ENCODE assay signal across 1 cellular context in the genomic region with DNA sequence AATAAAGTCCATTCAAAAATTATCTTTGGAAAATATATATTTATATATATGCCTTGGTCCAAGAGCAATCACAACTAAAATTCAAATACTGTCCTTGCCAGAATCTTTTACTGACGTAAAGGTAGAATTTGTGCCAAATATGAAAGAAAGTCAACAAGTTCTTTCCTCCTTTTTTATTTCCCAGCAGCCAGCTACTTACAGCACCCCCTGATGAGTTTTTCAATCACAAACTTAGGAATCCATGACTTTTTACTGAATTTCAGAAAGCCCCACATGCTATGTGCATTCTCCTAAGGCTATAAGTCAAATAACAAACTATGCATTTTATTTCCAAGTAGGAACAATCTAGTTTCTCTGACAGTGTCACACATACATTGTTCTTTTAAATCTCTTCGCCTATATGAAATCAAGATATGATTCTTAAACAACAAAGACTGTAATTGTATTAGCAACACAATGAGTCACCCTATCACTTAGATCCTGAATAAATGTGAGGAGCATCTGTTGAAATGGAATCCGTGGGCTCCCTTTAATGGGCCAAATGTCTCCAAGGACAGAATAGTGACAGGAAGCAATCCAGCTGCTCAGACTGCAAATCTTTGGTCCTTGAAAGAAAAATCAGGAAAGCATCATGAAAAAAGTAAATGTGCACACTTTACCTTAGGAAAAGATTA.
A peak's percentile ranks its signal among the peaks of the same experiment; 100 is the strongest.
TF ChIP-seq lines count a peak whose summit lies in the region.

No MANE protein-coding gene starts in this region.

TF ChIP-seq in H1, 55 proteins besides CTCF, POLR2A, EP300 and RAD21 (continued from another document):
- TF ChIP-seq MAFK (IDR thresholded peaks at IDR 0.05; ENCODE audit: low read depth, low read length) (no peak), CHD2 (IDR thresholded peaks at IDR 0.05; ENCODE audit: low read length) (no peak), JUND (IDR thresholded peaks at IDR 0.05; ENCODE audit: low read length) (0 out of 2 replicates have a peak, but pooled peaks have one; percentile 5)
TF ChIP-seq in H1: peak in this region for 1.
